18 cellular contexts compared by ENCODE assay signal in the genomic region with DNA sequence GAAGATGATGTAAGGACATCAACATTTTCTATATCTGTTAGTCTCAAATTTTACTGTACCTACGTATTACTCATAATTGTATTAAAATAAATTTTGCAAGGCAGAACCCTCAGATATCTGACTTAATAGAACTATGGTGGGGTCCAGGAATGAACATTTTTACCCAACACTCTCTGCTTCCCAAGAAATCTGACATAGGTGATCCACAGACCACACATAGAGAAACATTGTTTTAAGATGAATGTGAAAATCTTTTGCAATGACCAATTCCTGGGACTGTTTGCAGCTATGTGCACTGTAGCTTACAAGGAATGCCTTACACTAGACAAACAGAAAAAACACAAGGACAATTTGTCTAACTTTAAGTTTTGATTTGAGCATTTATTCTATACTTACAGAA.
DNase-seq lines count a peak whose midpoint lies in the region; ATAC-seq and TF ChIP-seq lines count a peak whose summit lies in the region.
"Had no signal": no experiment of that assay in that cellular context is flagged by ENCODE, and none has a peak within 500 bp of the region (broad histone marks: within the 10 kb centered on the region; RNA-seq: fewer than 3 reads in every experiment).

No MANE protein-coding gene starts in this region.

- in situ Hi-C loops in brain microvascular endothelial cell (cut with HindIII; ENCODE audit: low pct_ligation_motif_present, low sequenced_read_pairs) = no loop called here

- H3K36me3 ChIP-seq in brain microvascular endothelial cell (replicated peaks) = no peaks in the 10 kb centered on the region

- H3K36me3 Mint-ChIP-seq in WTC11 = no peaks in the 10 kb centered on the region
- H3K36me3 Mint-ChIP-seq: naive thymus-derived CD8-positive, alpha-beta T cell had no signal

- H3K9me3 Mint-ChIP-seq in WTC11 = no peaks in the 10 kb centered on the region; the same call in 1 of the 2 replicates

- no peak overlapping the region for H3K4me3 ChIP-seq in brain microvascular endothelial cell (ENCODE audit: low read depth, low read length)

- no peak overlapping the region for H3K27ac ChIP-seq in brain microvascular endothelial cell
- H3K27ac ChIP-seq: C4-2B, parathyroid adenoma had no signal

- TF ChIP-seq CTCF in brain microvascular endothelial cell (IDR thresholded peaks at IDR 0.05; ENCODE audit: low read depth, low read length, missing control alignments) (no peak), WTC11 (IDR thresholded peaks at IDR 0.05) (no peak)

- no peak for ATAC-seq in WTC11
- ATAC-seq: naive thymus-derived CD8-positive, alpha-beta T cell had no signal

- H3K4me1 Mint-ChIP-seq in WTC11 = peaks cover 27% of the 10 kb centered on the region
- H3K4me1 Mint-ChIP-seq: naive thymus-derived CD8-positive, alpha-beta T cell had no signal

- CTCF ChIA-PET in WTC11 (lab: Charles Lee) = no interaction called here

- no peak overlapping the region for H3K4me3 Mint-ChIP-seq in WTC11
- H3K4me3 Mint-ChIP-seq: naive thymus-derived CD8-positive, alpha-beta T cell had no signal

- H3K27me3 Mint-ChIP-seq in WTC11 (ENCODE audit: low read depth) = no peaks in the 10 kb centered on the region
- H3K27me3 Mint-ChIP-seq: naive thymus-derived CD8-positive, alpha-beta T cell had no signal

- POLR2A ChIA-PET in WTC11 (lab: Charles Lee) = no interaction called here

- DNase-seq in AG08396 (ENCODE audit: low spot score) (peak; percentile 23), HS-27A (ENCODE audit: low read depth) (peak; percentile 71), brain microvascular endothelial cell (peak; percentile 64), hepatic stellate cell (ENCODE audit: low spot score) (peak; percentile 11), HPDE6-E6E7 (ENCODE audit: extremely low spot score) (no peak), SIG-M5 (lab: John Stamatoyannopoulos, UW) (no peak), COLO668 (lab: John Stamatoyannopoulos, UW; ENCODE audit: unreplicated experiment) (no peak), WTC11 (ENCODE audit: low spot score) (no peak)
- DNase-seq: activated gamma-delta T cell treated with Interleukin-2 at 50 U/mL for 16 hours; activated T-cell treated with anti-CD3 and anti-CD28 coated beads, Interleukin-2, amount 50 U/mL, for 1 hour; erythroblast; Kasumi-1; naive thymus-derived CD8-positive, alpha-beta T cell; NCI-H1694 treated with DMSO at 0.1 percent for 48 hours; NCI-H774; substantia nigra had no signal

- H3K27ac Mint-ChIP-seq in WTC11 = no peak overlapping the region
- H3K27ac Mint-ChIP-seq: naive thymus-derived CD8-positive, alpha-beta T cell had no signal

- no peaks in the 10 kb centered on the region for H3K27me3 ChIP-seq in brain microvascular endothelial cell (replicated peaks)

TF ChIP-seq in WTC11, 78 proteins besides CTCF, POLR2A, EP300 and RAD21 (continues in another document):
- TF ChIP-seq IRF2 (CRISPR knock-in tag; IDR thresholded peaks at IDR 0.05; ENCODE audit: borderline replicate concordance, low read depth) (no peak), GABPB1 (CRISPR knock-in tag; IDR thresholded peaks at IDR 0.05) (no peak), ZBTB21 (CRISPR knock-in tag; IDR thresholded peaks at IDR 0.05; ENCODE audit: borderline replicate concordance) (no peak), ESRRA (CRISPR knock-in tag; IDR thresholded peaks at IDR 0.05; ENCODE audit: borderline replicate concordance) (no peak), TEAD4 (CRISPR knock-in tag; IDR thresholded peaks at IDR 0.05) (no peak), NR2C2 (CRISPR knock-in tag; IDR thresholded peaks at IDR 0.05) (no peak), TEAD1 (CRISPR knock-in tag; IDR thresholded peaks at IDR 0.05) (no peak), JAZF1 (CRISPR knock-in tag; IDR thresholded peaks at IDR 0.05) (no peak), KAT7 (CRISPR knock-in tag; IDR thresholded peaks at IDR 0.05; ENCODE audit: borderline replicate concordance) (no peak), RELA (CRISPR knock-in tag; IDR thresholded peaks at IDR 0.05; ENCODE audit: borderline replicate concordance) (no peak)
- TF ChIP-seq, protein P1, sequence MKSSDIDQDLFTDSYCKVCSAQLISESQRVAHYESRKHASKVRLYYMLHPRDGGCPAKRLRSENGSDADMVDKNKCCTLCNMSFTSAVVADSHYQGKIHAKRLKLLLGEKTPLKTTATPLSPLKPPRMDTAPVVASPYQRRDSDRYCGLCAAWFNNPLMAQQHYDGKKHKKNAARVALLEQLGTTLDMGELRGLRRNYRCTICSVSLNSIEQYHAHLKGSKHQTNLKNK (CRISPR knock-in tag; IDR thresholded peaks at IDR 0.05) = no peak
- TF ChIP-seq, protein P2, sequence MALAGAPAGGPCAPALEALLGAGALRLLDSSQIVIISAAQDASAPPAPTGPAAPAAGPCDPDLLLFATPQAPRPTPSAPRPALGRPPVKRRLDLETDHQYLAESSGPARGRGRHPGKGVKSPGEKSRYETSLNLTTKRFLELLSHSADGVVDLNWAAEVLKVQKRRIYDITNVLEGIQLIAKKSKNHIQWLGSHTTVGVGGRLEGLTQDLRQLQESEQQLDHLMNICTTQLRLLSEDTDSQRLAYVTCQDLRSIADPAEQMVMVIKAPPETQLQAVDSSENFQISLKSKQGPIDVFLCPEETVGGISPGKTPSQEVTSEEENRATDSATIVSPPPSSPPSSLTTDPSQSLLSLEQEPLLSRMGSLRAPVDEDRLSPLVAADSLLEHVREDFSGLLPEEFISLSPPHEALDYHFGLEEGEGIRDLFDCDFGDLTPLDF (CRISPR knock-in tag; IDR thresholded peaks at IDR 0.05) = no peak
- TF ChIP-seq, protein P3, sequence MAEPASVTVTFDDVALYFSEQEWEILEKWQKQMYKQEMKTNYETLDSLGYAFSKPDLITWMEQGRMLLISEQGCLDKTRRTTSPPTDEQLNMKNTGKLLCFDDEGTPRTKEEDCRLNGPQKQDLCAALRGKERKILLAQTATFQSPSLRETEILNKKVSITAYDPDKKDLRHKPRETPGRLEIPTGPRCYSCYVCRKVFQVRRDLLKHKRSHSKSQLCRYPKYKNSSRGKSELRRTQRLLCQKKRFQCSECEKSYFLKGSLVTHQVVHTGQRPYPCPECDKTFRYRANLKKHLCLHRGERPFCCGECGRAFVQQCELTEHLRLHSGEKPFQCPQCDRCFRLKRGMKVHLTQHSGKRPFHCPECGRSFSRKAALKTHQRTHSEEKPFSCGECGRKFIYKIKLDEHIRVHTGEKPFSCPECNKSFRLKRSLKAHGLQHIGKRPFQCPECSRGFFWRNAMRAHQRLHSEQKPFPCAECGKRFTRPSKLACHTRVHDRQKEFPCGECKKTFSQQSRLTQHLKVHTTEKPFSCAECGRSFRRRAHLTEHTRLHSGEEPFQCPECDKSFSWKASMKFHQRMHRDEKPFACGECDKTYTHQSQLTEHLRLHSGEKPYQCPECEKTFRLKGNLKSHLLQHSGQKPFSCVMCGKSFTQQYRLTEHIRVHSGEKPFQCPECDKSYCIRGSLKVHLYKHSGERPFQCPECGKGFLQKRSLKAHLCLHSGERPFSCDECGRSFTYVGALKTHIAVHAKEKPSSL (CRISPR knock-in tag; conservative IDR thresholded peaks at IDR 0.05) = no peak
- TF ChIP-seq, protein P4, sequence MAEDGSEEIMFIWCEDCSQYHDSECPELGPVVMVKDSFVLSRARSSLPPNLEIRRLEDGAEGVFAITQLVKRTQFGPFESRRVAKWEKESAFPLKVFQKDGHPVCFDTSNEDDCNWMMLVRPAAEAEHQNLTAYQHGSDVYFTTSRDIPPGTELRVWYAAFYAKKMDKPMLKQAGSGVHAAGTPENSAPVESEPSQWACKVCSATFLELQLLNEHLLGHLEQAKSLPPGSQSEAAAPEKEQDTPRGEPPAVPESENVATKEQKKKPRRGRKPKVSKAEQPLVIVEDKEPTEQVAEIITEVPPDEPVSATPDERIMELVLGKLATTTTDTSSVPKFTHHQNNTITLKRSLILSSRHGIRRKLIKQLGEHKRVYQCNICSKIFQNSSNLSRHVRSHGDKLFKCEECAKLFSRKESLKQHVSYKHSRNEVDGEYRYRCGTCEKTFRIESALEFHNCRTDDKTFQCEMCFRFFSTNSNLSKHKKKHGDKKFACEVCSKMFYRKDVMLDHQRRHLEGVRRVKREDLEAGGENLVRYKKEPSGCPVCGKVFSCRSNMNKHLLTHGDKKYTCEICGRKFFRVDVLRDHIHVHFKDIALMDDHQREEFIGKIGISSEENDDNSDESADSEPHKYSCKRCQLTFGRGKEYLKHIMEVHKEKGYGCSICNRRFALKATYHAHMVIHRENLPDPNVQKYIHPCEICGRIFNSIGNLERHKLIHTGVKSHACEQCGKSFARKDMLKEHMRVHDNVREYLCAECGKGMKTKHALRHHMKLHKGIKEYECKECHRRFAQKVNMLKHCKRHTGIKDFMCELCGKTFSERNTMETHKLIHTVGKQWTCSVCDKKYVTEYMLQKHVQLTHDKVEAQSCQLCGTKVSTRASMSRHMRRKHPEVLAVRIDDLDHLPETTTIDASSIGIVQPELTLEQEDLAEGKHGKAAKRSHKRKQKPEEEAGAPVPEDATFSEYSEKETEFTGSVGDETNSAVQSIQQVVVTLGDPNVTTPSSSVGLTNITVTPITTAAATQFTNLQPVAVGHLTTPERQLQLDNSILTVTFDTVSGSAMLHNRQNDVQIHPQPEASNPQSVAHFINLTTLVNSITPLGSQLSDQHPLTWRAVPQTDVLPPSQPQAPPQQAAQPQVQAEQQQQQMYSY (CRISPR knock-in tag; IDR thresholded peaks at IDR 0.05) = no peak
- TF ChIP-seq, protein P5, sequence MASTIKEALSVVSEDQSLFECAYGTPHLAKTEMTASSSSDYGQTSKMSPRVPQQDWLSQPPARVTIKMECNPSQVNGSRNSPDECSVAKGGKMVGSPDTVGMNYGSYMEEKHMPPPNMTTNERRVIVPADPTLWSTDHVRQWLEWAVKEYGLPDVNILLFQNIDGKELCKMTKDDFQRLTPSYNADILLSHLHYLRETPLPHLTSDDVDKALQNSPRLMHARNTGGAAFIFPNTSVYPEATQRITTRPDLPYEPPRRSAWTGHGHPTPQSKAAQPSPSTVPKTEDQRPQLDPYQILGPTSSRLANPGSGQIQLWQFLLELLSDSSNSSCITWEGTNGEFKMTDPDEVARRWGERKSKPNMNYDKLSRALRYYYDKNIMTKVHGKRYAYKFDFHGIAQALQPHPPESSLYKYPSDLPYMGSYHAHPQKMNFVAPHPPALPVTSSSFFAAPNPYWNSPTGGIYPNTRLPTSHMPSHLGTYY (CRISPR knock-in tag; IDR thresholded peaks at IDR 0.05) = no peak
- TF ChIP-seq, protein P6, sequence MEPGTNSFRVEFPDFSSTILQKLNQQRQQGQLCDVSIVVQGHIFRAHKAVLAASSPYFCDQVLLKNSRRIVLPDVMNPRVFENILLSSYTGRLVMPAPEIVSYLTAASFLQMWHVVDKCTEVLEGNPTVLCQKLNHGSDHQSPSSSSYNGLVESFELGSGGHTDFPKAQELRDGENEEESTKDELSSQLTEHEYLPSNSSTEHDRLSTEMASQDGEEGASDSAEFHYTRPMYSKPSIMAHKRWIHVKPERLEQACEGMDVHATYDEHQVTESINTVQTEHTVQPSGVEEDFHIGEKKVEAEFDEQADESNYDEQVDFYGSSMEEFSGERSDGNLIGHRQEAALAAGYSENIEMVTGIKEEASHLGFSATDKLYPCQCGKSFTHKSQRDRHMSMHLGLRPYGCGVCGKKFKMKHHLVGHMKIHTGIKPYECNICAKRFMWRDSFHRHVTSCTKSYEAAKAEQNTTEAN (CRISPR knock-in tag; IDR thresholded peaks at IDR 0.05) = no peak

Comparison
In these comparisons a context has a peak if more than half of its experiments do, and no peak if none do; other contexts are left out.
1. DNase-seq: peak in AG08396 (single experiment), HS-27A (single experiment), brain microvascular endothelial cell (single experiment) and hepatic stellate cell (single experiment); none in HPDE6-E6E7 (single experiment), SIG-M5 (single experiment), COLO668 (single experiment) and WTC11 (single experiment).